In the genomic region with DNA sequence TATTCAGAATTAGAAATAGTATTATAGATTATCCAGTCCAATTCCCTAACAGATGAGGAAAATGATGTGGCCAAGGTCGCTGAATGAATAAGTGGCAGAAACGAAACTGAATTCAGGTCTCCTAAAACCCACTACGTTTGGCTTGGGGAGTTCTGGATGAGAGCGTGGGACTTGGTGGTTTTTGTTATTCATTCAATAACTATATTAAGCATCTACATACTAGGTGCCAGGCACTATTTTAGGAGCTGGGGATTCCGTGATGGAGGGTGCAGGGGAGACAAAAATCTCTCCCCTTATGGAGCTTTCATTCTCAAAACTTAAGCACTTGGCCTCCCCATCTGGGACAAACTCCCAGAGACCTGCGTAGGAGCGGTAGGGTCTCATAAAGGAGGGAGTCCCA, we compare ENCODE assay signal across 8 cellular contexts. TPM values are rescaled to one million over a fixed set of nuclear protein-coding genes. Genes with fewer than 3 reads are reported as not detected.
DNase-seq lines count a peak whose midpoint lies in the region; ATAC-seq and TF ChIP-seq lines count a peak whose summit lies in the region.

No MANE protein-coding gene starts in this region.

- peak overlapping the region; percentile 71 for H3K4me3 ChIP-seq in GM12875 (ENCODE audit: low read depth, low read length)
- peak overlapping the region; percentile 62 to 86 for H3K4me3 ChIP-seq in Panc1 (ENCODE audit: low read depth in 2 of 2, low read length in 2 of 2)
- peak overlapping the region; percentile 43 to 84 (median 57) for H3K4me3 ChIP-seq in esophagus squamous epithelium
- peak overlapping the region; percentile 49 for H3K4me3 ChIP-seq in retinal pigment epithelial cell (ENCODE audit: low read length)
- no peak overlapping the region for H3K4me3 ChIP-seq in PC-9

- no peaks in the 10 kb centered on the region for H3K9me2 ChIP-seq in PC-9 (ENCODE audit: insufficient read depth)

- H3K4me1 ChIP-seq in Panc1 (ENCODE audit: control insufficient read depth, insufficient read depth, low read length): peaks cover 5% of the 10 kb centered on the region; the same call in 1 of the 2 replicates
- peaks cover 20 to 40% (median 29%) of the 10 kb centered on the region in 3 donors for H3K4me1 ChIP-seq in esophagus squamous epithelium
- no peaks in the 10 kb centered on the region for H3K4me1 ChIP-seq in PC-9 (replicated peaks; ENCODE audit: insufficient read depth)

- TF ChIP-seq POLR2A in esophagus squamous epithelium (IDR thresholded peaks at IDR 0.05): no peak

- TF ChIP-seq CTCF in GM12875 (IDR thresholded peaks at IDR 0.05; ENCODE audit: borderline replicate concordance, insufficient read depth, low read depth, low read length) (no peak), Panc1 (IDR thresholded peaks at IDR 0.05) (no peak), esophagus squamous epithelium (IDR thresholded peaks at IDR 0.05) (no peak), retinal pigment epithelial cell (conservative IDR thresholded peaks at IDR 0.05; ENCODE audit: low read depth, low read length) (no peak), PC-9 (conservative IDR thresholded peaks at IDR 0.05) (no peak)

- no TSS peak for BruUV-seq in Panc1 (replicated peaks; lab: Mats Ljungman, UMichigan)
- no TSS peak for BruUV-seq in PC-9 (replicated peaks; lab: Mats Ljungman, UMichigan)

- ATAC-seq in Panc1: no peak

- H3K27me3 ChIP-seq in Panc1 (ENCODE audit: control insufficient read depth, insufficient read depth, low read length): peaks cover 25% of the 10 kb centered on the region
- H3K27me3 ChIP-seq in esophagus squamous epithelium: peaks cover 0 to 83% (median 2%) of the 10 kb centered on the region in 4 donors
- H3K27me3 ChIP-seq in PC-9 (ENCODE audit: insufficient read depth, low read depth): peaks cover 20% of the 10 kb centered on the region

- CTCF ChIA-PET in Panc1 (lab: Charles Lee) (interaction anchor here (0.8 kb wide), 1 partner anchor 13 kb away, joined by 3 read pairs; no protein-coding TSS in a partner anchor), PC-9 (lab: Charles Lee) (no interaction called here), HEK293T (lab: Yijun Ruan, JAX) (interaction anchor here (0.6 to 1.2 kb wide), 8 partner anchors 9 to 222 kb away, joined by 3 to 9 read pairs (median 4); no protein-coding TSS in a partner anchor)

- H3K27ac ChIP-seq in Panc1 (ENCODE audit: low read length) (no peak overlapping the region), esophagus squamous epithelium (peak overlapping the region in 1 of 4 donors; percentile 39), PC-9 (no peak overlapping the region)

- H4K20me1 ChIP-seq in PC-9 (ENCODE audit: insufficient read depth): no peaks in the 10 kb centered on the region

- H3K9me3 ChIP-seq in Panc1 (ENCODE audit: control insufficient read depth, insufficient read depth, low read depth, low read length) (no peaks in the 10 kb centered on the region), esophagus squamous epithelium (no peaks in the 10 kb centered on the region), PC-9 (ENCODE audit: insufficient read depth, low read depth) (no peaks in the 10 kb centered on the region)

- DNase-seq in Panc1 (ENCODE audit: low read depth, low spot score): no peak
- no peak for DNase-seq in esophagus squamous epithelium (lab: John Stamatoyannopoulos, UW)
- DNase-seq in retinal pigment epithelial cell (ENCODE audit: low read depth): no peak
- no peak for DNase-seq in SK-N-DZ (ENCODE audit: low spot score)
- no peak for DNase-seq in HPDE6-E6E7 (ENCODE audit: extremely low spot score)
- DNase-seq in PC-9: no peak
- DNase-seq in HEK293T (ENCODE audit: extremely low spot score): no peak

- WGBS in esophagus squamous epithelium, 2 donors: 9 to 28% methylated on average over 7 of the region's 7 CpGs

- H3K36me3 ChIP-seq in Panc1 (ENCODE audit: control insufficient read depth, insufficient read depth, low read length) (no peaks in the 10 kb centered on the region), esophagus squamous epithelium (no peaks in the 10 kb centered on the region), PC-9 (ENCODE audit: low read depth) (no peaks in the 10 kb centered on the region)

- no peaks in the 10 kb centered on the region for H3F3A ChIP-seq in PC-9 (ENCODE audit: insufficient read depth, low read depth)

- H3K4me2 ChIP-seq in PC-9: no peak overlapping the region

- intact Hi-C loops in Panc1 (cut with micrococcal nuclease; ENCODE audit: unreplicated experiment) (no loop called here), esophagus squamous epithelium (cut with DNase I) (no loop called here), PC-9 (cut with micrococcal nuclease; ENCODE audit: unreplicated experiment) (loop anchor here (10.0 kb wide), 1 partner anchor 432 kb away; no protein-coding TSS in a partner anchor)

- POLR2A ChIA-PET in Panc1 (lab: Charles Lee) (no interaction called here), PC-9 (lab: Charles Lee; ENCODE audit: unreplicated experiment) (no interaction called here), HEK293T (lab: Yijun Ruan, JAX) (interaction anchor here (0.6 to 1.4 kb wide), 6 partner anchors 11 to 207 kb away, joined by 3 to 13 read pairs (median 4); partner anchors contain the start of genes ASB8 and PFKM)

- H3K79me2 ChIP-seq in PC-9 (ENCODE audit: low read depth): no peaks in the 10 kb centered on the region

- no peak overlapping the region for H2AFZ ChIP-seq in PC-9

- in situ Hi-C loops in Panc1 (cut with HindIII; ENCODE audit: low pct_unique_long_range_greater_than_20kb, low sequenced_read_pairs): no loop called here

TF ChIP-seq in HEK293T, 16 proteins besides CTCF, POLR2A, EP300 and RAD21:
- TF ChIP-seq TARDBP (IDR thresholded peaks at IDR 0.05): no peak
- TF ChIP-seq FOXA1 (IDR thresholded peaks at IDR 0.05): no peak
- no peak for TF ChIP-seq LEF1 (IDR thresholded peaks at IDR 0.05; ENCODE audit: borderline replicate concordance)
- no peak for TF ChIP-seq CTBP1 (IDR thresholded peaks at IDR 0.05; ENCODE audit: borderline replicate concordance)
- TF ChIP-seq FOXK2 (IDR thresholded peaks at IDR 0.05): no peak
- TF ChIP-seq BHLHE40 (IDR thresholded peaks at IDR 0.05; ENCODE audit: borderline replicate concordance): no peak
- no peak for TF ChIP-seq SP1 (IDR thresholded peaks at IDR 0.05)
- TF ChIP-seq SUZ12 (IDR thresholded peaks at IDR 0.05): no peak
- TF ChIP-seq, protein P1, sequence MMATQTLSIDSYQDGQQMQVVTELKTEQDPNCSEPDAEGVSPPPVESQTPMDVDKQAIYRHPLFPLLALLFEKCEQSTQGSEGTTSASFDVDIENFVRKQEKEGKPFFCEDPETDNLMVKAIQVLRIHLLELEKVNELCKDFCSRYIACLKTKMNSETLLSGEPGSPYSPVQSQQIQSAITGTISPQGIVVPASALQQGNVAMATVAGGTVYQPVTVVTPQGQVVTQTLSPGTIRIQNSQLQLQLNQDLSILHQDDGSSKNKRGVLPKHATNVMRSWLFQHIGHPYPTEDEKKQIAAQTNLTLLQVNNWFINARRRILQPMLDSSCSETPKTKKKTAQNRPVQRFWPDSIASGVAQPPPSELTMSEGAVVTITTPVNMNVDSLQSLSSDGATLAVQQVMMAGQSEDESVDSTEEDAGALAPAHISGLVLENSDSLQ (IDR thresholded peaks at IDR 0.05): no peak
- TF ChIP-seq NFRKB (IDR thresholded peaks at IDR 0.05): no peak
- TF ChIP-seq L3MBTL2 (conservative IDR thresholded peaks at IDR 0.05): no peak
- no peak for TF ChIP-seq FOXM1 (IDR thresholded peaks at IDR 0.05; ENCODE audit: borderline replicate concordance)
- no peak for TF ChIP-seq ELF4 (IDR thresholded peaks at IDR 0.05)
- no peak for TF ChIP-seq ARNT (IDR thresholded peaks at IDR 0.05)
- TF ChIP-seq HDGF (IDR thresholded peaks at IDR 0.05; ENCODE audit: borderline replicate concordance): no peak
- TF ChIP-seq ZNF384 (IDR thresholded peaks at IDR 0.05): no peak
TF ChIP-seq in HEK293T: peak in this region for 0.

RNA-seq across cellular contexts. Expression of gene CCDC184, which starts 0.8 kb away (rescaled TPM):
- 0.74 TPM for total RNA-seq in Panc1 (2021; ENCODE audit: unreplicated experiment)
- polyA plus RNA-seq in Panc1 (2012; ENCODE audit: insufficient read length): 0.99 TPM
- total RNA-seq in esophagus squamous epithelium: 1 to 10 TPM in 1 of 4 donors, under 1 TPM in 3; 0.18 to 1.2 (median 0.65) TPM
- 10.0 and 10.2 TPM in 2 replicates for polyA plus RNA-seq in SK-N-DZ (2014; cell fraction: cytosol; rRNA removed)
- 4.2 and 6.4 TPM in 2 replicates for polyA plus RNA-seq in SK-N-DZ (2014; cell fraction: nucleus; rRNA removed)
- total RNA-seq in PC-9 (2021): not detected in 2 replicates

RNA-seq across cellular contexts. Expression of gene OR10AD1, which starts 20.4 kb away (rescaled TPM):
- total RNA-seq in Panc1 (2021; ENCODE audit: unreplicated experiment): not detected
- 0.23 TPM for polyA plus RNA-seq in Panc1 (2012; ENCODE audit: insufficient read length)
- total RNA-seq in esophagus squamous epithelium: not detected
- polyA plus RNA-seq in SK-N-DZ (2014; cell fraction: cytosol; rRNA removed): not detected in 2 replicates
- polyA plus RNA-seq in SK-N-DZ (2014; cell fraction: nucleus; rRNA removed): not detected in 2 replicates
- total RNA-seq in PC-9 (2021): not detected in 2 replicates

RNA-seq across cellular contexts. Expression of gene ASB8, which starts 25.3 kb away (rescaled TPM):
- total RNA-seq in Panc1 (2021; ENCODE audit: unreplicated experiment) (17.1 TPM), esophagus squamous epithelium (10 to 100 TPM; 13.2 to 28.2 (median 24.8) TPM), PC-9 (2021) (21.8 and 25.1 TPM in 2 replicates)
- polyA plus RNA-seq in Panc1 (2012; ENCODE audit: insufficient read length): 13.5 TPM
- polyA plus RNA-seq in SK-N-DZ (2014; cell fraction: cytosol; rRNA removed): 21.9 and 25.8 TPM in 2 replicates
- 9.7 and 22.2 TPM in 2 replicates for polyA plus RNA-seq in SK-N-DZ (2014; cell fraction: nucleus; rRNA removed)
